9 cellular contexts compared by ENCODE assay signal in the genomic region with DNA sequence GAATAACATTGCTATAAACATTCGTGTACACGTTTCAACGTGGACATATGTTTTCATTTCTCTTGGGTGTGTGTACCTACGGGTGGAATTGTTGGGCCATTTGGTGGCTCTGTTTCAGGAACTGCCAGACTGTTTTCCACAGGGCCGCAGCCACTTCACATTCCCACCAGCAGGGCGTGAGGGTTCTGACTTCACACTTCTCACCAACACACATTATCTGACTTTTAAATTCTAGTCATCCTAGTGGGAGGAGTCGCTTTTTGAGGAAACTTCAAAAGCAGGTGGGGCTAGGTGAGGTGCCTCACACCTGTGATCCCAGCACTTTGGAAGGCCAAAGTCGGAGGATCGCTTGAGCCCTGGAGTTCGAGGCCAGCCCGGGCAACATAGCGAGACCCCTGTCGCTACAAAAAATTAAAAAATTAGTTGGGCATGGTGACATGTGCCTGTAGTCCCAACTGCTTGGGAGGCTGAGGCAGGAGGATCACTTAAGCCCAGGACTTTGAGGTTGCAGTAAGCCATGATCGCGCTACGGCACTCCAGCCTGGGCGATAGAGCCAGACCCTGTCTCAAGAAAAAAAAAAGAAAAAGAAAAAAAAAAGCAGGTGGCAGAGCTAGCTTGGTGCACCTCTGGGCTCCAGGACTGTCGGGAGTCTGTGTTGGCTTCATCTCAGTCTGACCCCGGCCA. TPM values are rescaled to one million over a fixed set of nuclear protein-coding genes. Genes with fewer than 3 reads are reported as not detected.
DNase-seq lines count a peak whose midpoint lies in the region; ATAC-seq and TF ChIP-seq lines count a peak whose summit lies in the region.
"Had no signal": no experiment of that assay in that cellular context is flagged by ENCODE, and none has a peak within 500 bp of the region (broad histone marks: within the 10 kb centered on the region; RNA-seq: fewer than 3 reads in every experiment).

No MANE protein-coding gene starts in this region.

- no peaks in the 10 kb centered on the region for H3K9me3 ChIP-seq in endodermal cell (ENCODE audit: control insufficient read depth, low read length)
- no peaks in the 10 kb centered on the region for H3K9me3 ChIP-seq in psoas muscle

- H3K36me3 Mint-ChIP-seq in endodermal cell (ENCODE audit: low read depth), result no peaks in the 10 kb centered on the region

- peak overlapping the region; percentile 50 for H3K27ac Mint-ChIP-seq in endodermal cell
- H3K27ac Mint-ChIP-seq: activated T-helper 17 cell treated with anti-CD3 and anti-CD28 coated beads, Interleukin-2, amount 50 U/mL, for 72 hours had no signal

- H3K4me3 ChIP-seq in endodermal cell (ENCODE audit: low read length) (no peak overlapping the region), psoas muscle (no peak overlapping the region)

- TF ChIP-seq CTCF in GM12874 (IDR thresholded peaks at IDR 0.05; ENCODE audit: insufficient read depth, low read depth, low read length) (peak; percentile 30; the same call in 1 of the 2 replicates), endodermal cell (conservative IDR thresholded peaks at IDR 0.05) (peak; percentile 87), psoas muscle (IDR thresholded peaks at IDR 0.05) (peak; percentile 18)

- peaks cover 5% of the 10 kb centered on the region for H3K4me1 Mint-ChIP-seq in endodermal cell
- H3K4me1 Mint-ChIP-seq: activated T-helper 17 cell treated with anti-CD3 and anti-CD28 coated beads, Interleukin-2, amount 50 U/mL, for 72 hours had no signal

- WGBS in endodermal cell (ENCODE audit: insufficient coverage in 1 of 2, insufficient read length in 1 of 2), 2 experiments, result 83 to 85% methylated on average over 7 to 19 of the region's 19 CpGs
- 65 to 72% (median 70%) methylated on average over 19 of the region's 19 CpGs for whole genome bisulfite sequencing in psoas muscle, 3 donors

- no peaks in the 10 kb centered on the region for H3K4me1 ChIP-seq in endodermal cell (ENCODE audit: control insufficient read depth, insufficient read depth, low read length)
- peaks cover 6% of the 10 kb centered on the region for H3K4me1 ChIP-seq in psoas muscle

- H3K27ac ChIP-seq in endodermal cell (ENCODE audit: low read depth, low read length) (no peak overlapping the region), psoas muscle (no peak overlapping the region)

- no peak overlapping the region for H3K9ac ChIP-seq in endodermal cell (ENCODE audit: extremely low read depth, low read length, poor library complexity, severe bottlenecking)

- peaks cover 32% of the 10 kb centered on the region for H3K27me3 Mint-ChIP-seq in endodermal cell (ENCODE audit: insufficient read depth)

- ATAC-seq in psoas muscle, result no peak
- no peak for ATAC-seq in GM19351 (IDR thresholded peaks at IDR 0.05; ENCODE audit: unreplicated experiment)
- ATAC-seq in HG03354 (IDR thresholded peaks at IDR 0.05; ENCODE audit: poor library complexity, severe bottlenecking, unreplicated experiment), result no peak
- ATAC-seq: activated T-helper 17 cell treated with anti-CD3 and anti-CD28 coated beads, Interleukin-2, amount 50 U/mL, for 72 hours had no signal

- H3K9me3 Mint-ChIP-seq in endodermal cell, result no peaks in the 10 kb centered on the region
- H3K9me3 Mint-ChIP-seq: activated T-helper 17 cell treated with anti-CD3 and anti-CD28 coated beads, Interleukin-2, amount 50 U/mL, for 72 hours had no signal

- DNase-seq in NCI-H1694 (lab: John Stamatoyannopoulos, UW), result peak; percentile 27
- DNase-seq in endodermal cell, result peak; percentile 92
- DNase-seq in psoas muscle, result no peak
- DNase-seq in NCI-H1436 treated with DMSO at 0.1 percent for 48 hours (lab: John Stamatoyannopoulos, UW), result no peak
- DNase-seq: stimulated activated CD4-positive, alpha-beta T cell treated with anti-CD3 and anti-CD28 coated beads, Interleukin-2, amount 100 ng/mL, for 24 hours had no signal

- H3K36me3 ChIP-seq in endodermal cell (ENCODE audit: control insufficient read depth, insufficient read depth, low read length) (no peaks in the 10 kb centered on the region), psoas muscle (ENCODE audit: insufficient read depth in 1 of 2, low read depth in 1 of 2) (no peaks in the 10 kb centered on the region)

- no peak overlapping the region for H3K4me3 Mint-ChIP-seq in endodermal cell
- H3K4me3 Mint-ChIP-seq: activated T-helper 17 cell treated with anti-CD3 and anti-CD28 coated beads, Interleukin-2, amount 50 U/mL, for 72 hours had no signal

- intact Hi-C loops in psoas muscle (cut with DNase I), result no loop called here

- H3K27me3 ChIP-seq in endodermal cell (ENCODE audit: control insufficient read depth, insufficient read depth, low read length, poor library complexity, severe bottlenecking), result no peaks in the 10 kb centered on the region
- H3K27me3 ChIP-seq in psoas muscle (ENCODE audit: insufficient read depth in 3 of 3, low read length in 2 of 3), result peaks cover 0 to 18% (median 2%) of the 10 kb centered on the region in 3 donors

RNA-seq across cellular contexts. Expression of gene TSPAN17, which starts 28.5 kb away (rescaled TPM):
- total RNA-seq in endodermal cell, result 10 to 100 TPM; 49.3 to 50.3 TPM
- polyA plus RNA-seq in endodermal cell (2013, experiment 1 of 2), result 35.5 TPM
- 34.8 TPM for polyA plus RNA-seq in endodermal cell (2013, experiment 2 of 2)
- total RNA-seq in psoas muscle, result 10 to 100 TPM; 22.5 to 31.2 (median 28.2) TPM
- polyA plus RNA-seq in psoas muscle, result 10 to 100 TPM; 24.1 to 51.9 (median 25.8) TPM

RNA-seq across cellular contexts. Expression of gene EIF4E1B, which starts 45.3 kb away (rescaled TPM):
- total RNA-seq in endodermal cell, result 1 to 10 TPM; 1.4 to 2.0 TPM
- 0.82 TPM for polyA plus RNA-seq in endodermal cell (2013, experiment 1 of 2)
- not detected for polyA plus RNA-seq in endodermal cell (2013, experiment 2 of 2)
- total RNA-seq in psoas muscle, result not detected
- polyA plus RNA-seq in psoas muscle, result under 1 TPM in 2 of 3 donors, not detected in 1; 0.04 to 0.62 TPM
- total RNA-seq: activated T-helper 17 cell treated with anti-CD3 and anti-CD28 coated beads, Interleukin-2, amount 50 U/mL, for 72 hours had no signal

RNA-seq across cellular contexts. Expression of gene SNCB, which starts 45.5 kb away (rescaled TPM):
- total RNA-seq in endodermal cell (1 to 10 TPM in 1 of 2 donors, under 1 TPM in 1; 0.22 to 1.8 TPM), psoas muscle (1 to 10 TPM in 1 of 4 donors, under 1 TPM in 3; 0.32 to 1.2 (median 0.78) TPM)
- 0.25 TPM for polyA plus RNA-seq in endodermal cell (2013, experiment 1 of 2)
- 0.58 TPM for polyA plus RNA-seq in endodermal cell (2013, experiment 2 of 2)
- polyA plus RNA-seq in psoas muscle, result under 1 TPM; 0.34 to 0.42 (median 0.38) TPM
- total RNA-seq: activated T-helper 17 cell treated with anti-CD3 and anti-CD28 coated beads, Interleukin-2, amount 50 U/mL, for 72 hours had no signal

Comparison
In these comparisons a context has a peak if more than half of its experiments do, and no peak if none do; other contexts are left out.
1. CTCF ChIP-seq: peak in every context shown above with its lines; median percentile 87 in endodermal cell; 30 in GM12874; 18 in psoas muscle.
2. DNase-seq: peak in NCI-H1694 (single experiment) and endodermal cell (single experiment); none in psoas muscle (0 of 2) and NCI-H1436 treated with DMSO at 0.1 percent for 48 hours (single experiment).